8 cellular contexts compared by ENCODE assay signal in genomic region chr9:121267689-121268597, GRCh38. TPM values are rescaled to one million over a fixed set of nuclear protein-coding genes. Genes with fewer than 3 reads are reported as not detected.
A peak's percentile ranks its signal among the peaks of the same experiment; 100 is the strongest.
DNase-seq lines count a peak whose midpoint lies in the region; ATAC-seq lines count a peak whose summit lies in the region.

Gene GSN, plus strand, starts transcription at chr9:121268162. Its CDS starts 33,810 bp downstream, at chr9:121301972.

- peak; percentile 46 for ATAC-seq in HG02938 (IDR thresholded peaks at IDR 0.05; ENCODE audit: unreplicated experiment)

- peak; percentile 70 for DNase-seq in DMS79 treated with DMSO at 0.1 percent for 48 hours (lab: John Stamatoyannopoulos, UW)
- DNase-seq in DMS79 (lab: John Stamatoyannopoulos, UW), result no peak
- DNase-seq in NCI-H460 (ENCODE audit: extremely low read depth, low read depth), result peak; percentile 36
- DNase-seq in activated CD8-positive, alpha-beta memory T cell treated with anti-CD3 and anti-CD28 coated beads, Interleukin-2, amount 50 U/mL, for 4 hours, result peak; percentile 59
- peak; percentile 89 for DNase-seq in mesendoderm
- peak; percentile 13 to 25 for DNase-seq in stimulated activated CD8-positive, alpha-beta memory T cell treated with anti-CD3 and anti-CD28 coated beads, Interleukin-2, amount 100 ng/mL, for 1 hour (ENCODE audit: low read depth in 2 of 2)

- no peaks in the 10 kb centered on the region for H3K27me3 ChIP-seq in mesendoderm (ENCODE audit: insufficient read depth, low read length, poor library complexity)

- H4K5ac ChIP-seq in mesendoderm (ENCODE audit: low read length), result no peak within 1 kb of the TSS

- peak within 1 kb of the TSS; percentile 92 for H3K56ac ChIP-seq in mesendoderm (ENCODE audit: low read length)

- H3K9ac ChIP-seq in mesendoderm (ENCODE audit: low read length), result peak within 1 kb of the TSS; percentile 80

- H3K4me3 ChIP-seq in mesendoderm (ENCODE audit: low read length), result peak within 1 kb of the TSS; percentile 61

- H3K18ac ChIP-seq in mesendoderm (ENCODE audit: low read length), result peak within 1 kb of the TSS; percentile 43

- H4K8ac ChIP-seq in mesendoderm (ENCODE audit: low read depth, low read length), result peak within 1 kb of the TSS; percentile 28

- peaks cover 2% of the 10 kb centered on the region for H3K4me1 ChIP-seq in mesendoderm (ENCODE audit: control insufficient read depth, low read depth, low read length)

- in situ Hi-C loops in endometrial microvascular endothelial cells (cut with HindIII; ENCODE audit: inconsistent ontology term, low pct_unique_long_range_greater_than_20kb, low sequenced_read_pairs), result no loop called here

- no peak within 1 kb of the TSS for H2BK15ac ChIP-seq in mesendoderm (replicated peaks; ENCODE audit: low read depth)

- H2AK5ac ChIP-seq in mesendoderm (ENCODE audit: low read length), result no peak within 1 kb of the TSS

- no peak within 1 kb of the TSS for H3K27ac ChIP-seq in mesendoderm (ENCODE audit: low read depth, low read length)

- no peaks in the 10 kb centered on the region for H3K36me3 ChIP-seq in mesendoderm (ENCODE audit: control insufficient read depth, insufficient read depth, low read length)

- no CpG with 5 or more reads among the region's 64 CpGs for WGBS in mesendoderm (ENCODE audit: extremely low coverage, insufficient coverage, low lambda C conversion rate)

- H2BK120ac ChIP-seq in mesendoderm (ENCODE audit: low read depth, low read length), result no peak within 1 kb of the TSS

- H2BK5ac ChIP-seq in mesendoderm (ENCODE audit: low read length), result peak within 1 kb of the TSS; percentile 54

- H3K79me2 ChIP-seq in mesendoderm (ENCODE audit: control insufficient read depth, insufficient read depth, low read length), result no peaks in the 10 kb centered on the region

- H3K4me2 ChIP-seq in mesendoderm (ENCODE audit: low read length), result peak within 1 kb of the TSS; percentile 84

- H3K79me1 ChIP-seq in mesendoderm (ENCODE audit: low read length), result no peaks in the 10 kb centered on the region

- H3K4ac ChIP-seq in mesendoderm (ENCODE audit: low read depth, low read length), result no peak within 1 kb of the TSS

- H3K23ac ChIP-seq in mesendoderm (ENCODE audit: low read length), result no peak within 1 kb of the TSS

RNA-seq across cellular contexts. Expression of gene GSN, which starts in this region (rescaled TPM):
- total RNA-seq in NCI-H460 (2014; rRNA removed; shearing (Covaris generic)), result 13.8 and 15.5 TPM in 2 replicates
- polyA plus RNA-seq in NCI-H460 (2014; cell fraction: nucleus; rRNA removed), result 25.5 and 27.1 TPM in 2 replicates
- 82.4 TPM for total RNA-seq in endometrial microvascular endothelial cells (ENCODE audit: inconsistent ontology term)
- 12.4 TPM for polyA plus RNA-seq in mesendoderm (2013, experiment 1 of 2)
- 13.0 TPM for polyA plus RNA-seq in mesendoderm (2013, experiment 2 of 2)
